In genomic region chr7:140525741-140526140, GRCh38 we compare ENCODE assay signal across 11 cellular contexts. TPM values are rescaled to one million over a fixed set of nuclear protein-coding genes. Genes with fewer than 3 reads are reported as not detected.
DNase-seq lines count a peak whose midpoint lies in the region; ATAC-seq, FAIRE-seq and TF ChIP-seq lines count a peak whose summit lies in the region.
"Had no signal": no experiment of that assay in that cellular context is flagged by ENCODE, and none has a peak within 500 bp of the region (broad histone marks: within the 10 kb centered on the region; RNA-seq: fewer than 3 reads in every experiment).

No MANE protein-coding gene starts in this region.

- H3K27me3 ChIP-seq in PC-3 (ENCODE audit: low read length) (no peaks in the 10 kb centered on the region), astrocyte (ENCODE audit: insufficient read depth, low read length) (no peaks in the 10 kb centered on the region), mesenchymal stem cell (ENCODE audit: control insufficient read depth in 1 of 2, insufficient read depth in 1 of 2, low read length in 2 of 2) (no peaks in the 10 kb centered on the region)

- no peaks in the 10 kb centered on the region for H3K36me3 ChIP-seq in PC-3 (ENCODE audit: low read depth, low read length)
- no peaks in the 10 kb centered on the region for H3K36me3 ChIP-seq in astrocyte (ENCODE audit: insufficient read depth, low read length)
- H3K36me3 ChIP-seq in mesenchymal stem cell (ENCODE audit: control insufficient read depth in 1 of 2, insufficient read depth in 2 of 2, low read depth in 1 of 2, low read length in 2 of 2) = peaks cover 22 to 62% of the 10 kb centered on the region in 2 experiments

- peaks cover 14% of the 10 kb centered on the region for H3K79me1 ChIP-seq in mesenchymal stem cell (replicated peaks; ENCODE audit: low read length, poor library complexity, severe bottlenecking)

- ATAC-seq in GM18909 (IDR thresholded peaks at IDR 0.05; ENCODE audit: poor library complexity, unreplicated experiment) (peak; percentile 52), PC-3 (peak; percentile 92), sciatic nerve (peak; percentile 18), HG03469 (IDR thresholded peaks at IDR 0.05; ENCODE audit: unreplicated experiment) (no peak)

- H2BK15ac ChIP-seq in mesenchymal stem cell (ENCODE audit: low read depth, poor library complexity, severe bottlenecking) = no peak overlapping the region

- peaks cover 15% of the 10 kb centered on the region for H3K4me1 Mint-ChIP-seq in astrocyte (ENCODE audit: low read depth, unreplicated experiment)

- no peaks in the 10 kb centered on the region for H3F3A ChIP-seq in PC-3 (ENCODE audit: low read length, unreplicated experiment)

- no peak overlapping the region for H2BK5ac ChIP-seq in mesenchymal stem cell (ENCODE audit: low read depth, low read length, poor library complexity, severe bottlenecking)

- peaks cover 1% of the 10 kb centered on the region for H3K9me3 Mint-ChIP-seq in astrocyte (ENCODE audit: unreplicated experiment)

- BruUV-seq in PC-3 (replicated peaks; lab: Mats Ljungman, UMichigan) = no TSS peak

- H3K9me3 ChIP-seq in PC-3 (ENCODE audit: low read length) (no peaks in the 10 kb centered on the region), astrocyte (ENCODE audit: insufficient read depth, low read depth, low read length) (no peaks in the 10 kb centered on the region), mesenchymal stem cell (ENCODE audit: control insufficient read depth, low read length) (no peaks in the 10 kb centered on the region)
- H3K9me3 ChIP-seq: spleen had no signal

- peak; percentile 83 for DNase-seq in PC-3
- peak; percentile 76 for DNase-seq in astrocyte (ENCODE audit: low read depth)
- DNase-seq in sciatic nerve (ENCODE audit: low spot score) = no peak
- no peak for DNase-seq in mesenchymal stem cell
- DNase-seq in NCI-H526 (lab: John Stamatoyannopoulos, UW) = no peak
- DNase-seq: NCI-H510A treated with DMSO at 0.1 percent for 48 hours, spleen, trophoblast cell had no signal

- H3K23ac ChIP-seq in mesenchymal stem cell (ENCODE audit: low read length in 2 of 2) = no peak overlapping the region

- no peak for TF ChIP-seq CTCF in PC-3 (conservative IDR thresholded peaks at IDR 0.05; ENCODE audit: low read depth, low read length)
- TF ChIP-seq CTCF in astrocyte (IDR thresholded peaks at IDR 0.05; ENCODE audit: insufficient read depth, low read depth, low read length) = no peak

- CTCF ChIA-PET in PC-3 (lab: Charles Lee) = interaction anchor here (0.5 to 0.6 kb wide), 2 partner anchors 51 to 99 kb away, joined by 3 to 6 read pairs; no protein-coding TSS in a partner anchor

- 81% methylated on average over 9 of the region's 10 CpGs for WGBS in mesenchymal stem cell

- H3K9ac ChIP-seq in PC-3 (ENCODE audit: low read length) (no peak overlapping the region), astrocyte (ENCODE audit: low read length) (no peak overlapping the region), mesenchymal stem cell (ENCODE audit: low read length) (no peak overlapping the region)

- H3K4me2 ChIP-seq in PC-3 (ENCODE audit: low read length) (peak overlapping the region; percentile 48), astrocyte (ENCODE audit: low read length) (no peak overlapping the region), mesenchymal stem cell (ENCODE audit: low read length, poor library complexity, severe bottlenecking) (no peak overlapping the region)

- H4K20me1 ChIP-seq in PC-3 (ENCODE audit: low read length) (no peaks in the 10 kb centered on the region), astrocyte (ENCODE audit: insufficient read depth, low read length) (no peaks in the 10 kb centered on the region)

- H4K8ac ChIP-seq in mesenchymal stem cell (ENCODE audit: low read length) = no peak overlapping the region

- H2AFZ ChIP-seq in PC-3 (ENCODE audit: low read length) (peak overlapping the region; percentile 66), astrocyte (ENCODE audit: low read depth, low read length) (no peak overlapping the region), mesenchymal stem cell (ENCODE audit: low read depth, low read length) (no peak overlapping the region)

- peak overlapping the region; percentile 18 for H3K27ac Mint-ChIP-seq in astrocyte (ENCODE audit: unreplicated experiment)

- no peak overlapping the region for H3K18ac ChIP-seq in mesenchymal stem cell (ENCODE audit: low read depth in 1 of 2, low read length in 2 of 2)

- POLR2A ChIA-PET in PC-3 (lab: Charles Lee; ENCODE audit: unreplicated experiment) = no interaction called here

- H3K4me3 Mint-ChIP-seq in astrocyte (ENCODE audit: unreplicated experiment) = no peak overlapping the region

- H3K27ac ChIP-seq in PC-3 (ENCODE audit: low read length) = peak overlapping the region; percentile 15; the same call in 1 of the 2 replicates
- H3K27ac ChIP-seq in astrocyte (ENCODE audit: low read depth, low read length) = no peak overlapping the region
- no peak overlapping the region for H3K27ac ChIP-seq in mesenchymal stem cell (ENCODE audit: low read length, poor library complexity, severe bottlenecking)

- H2BK120ac ChIP-seq in mesenchymal stem cell (ENCODE audit: low read depth, low read length) = no peak overlapping the region

- H2BK12ac ChIP-seq in mesenchymal stem cell (ENCODE audit: low read length in 2 of 2) = no peak overlapping the region

- FAIRE-seq in astrocyte (lab: Jason Lieb, UNC) = no peak

- intact Hi-C loops in PC-3 (cut with micrococcal nuclease) = no loop called here
- intact Hi-C loops in sciatic nerve (cut with DNase I) = no loop called here

- no peak overlapping the region for H4K91ac ChIP-seq in mesenchymal stem cell (ENCODE audit: low read length)

- H3K4me1 ChIP-seq in PC-3 (ENCODE audit: insufficient read depth, low read length) (peaks cover 18% of the 10 kb centered on the region), astrocyte (ENCODE audit: insufficient read depth, low read length) (peaks cover 10% of the 10 kb centered on the region), mesenchymal stem cell (ENCODE audit: control insufficient read depth, insufficient read depth, low read depth, low read length) (peaks cover 20% of the 10 kb centered on the region)

- H3K4ac ChIP-seq in mesenchymal stem cell (ENCODE audit: low read depth in 1 of 2, low read length in 2 of 2) = no peak overlapping the region

- peaks cover 23% of the 10 kb centered on the region for H3K36me3 Mint-ChIP-seq in astrocyte (ENCODE audit: low read depth, unreplicated experiment)

- no peak overlapping the region for H3K14ac ChIP-seq in mesenchymal stem cell (ENCODE audit: low read length in 2 of 2)

- H3K79me2 ChIP-seq in PC-3 (ENCODE audit: low read length) (no peaks in the 10 kb centered on the region), astrocyte (ENCODE audit: insufficient read depth, low read length) (no peaks in the 10 kb centered on the region)

- H3K27me3 Mint-ChIP-seq in astrocyte (ENCODE audit: low read depth, unreplicated experiment) = no peaks in the 10 kb centered on the region

- H2AK5ac ChIP-seq in mesenchymal stem cell (ENCODE audit: low read length, severe bottlenecking) = no peak overlapping the region

- H3K9me2 ChIP-seq in PC-3 (replicated peaks; ENCODE audit: low read length) = no peaks in the 10 kb centered on the region

- H3K4me3 ChIP-seq in PC-3 (ENCODE audit: low read length) (no peak overlapping the region), astrocyte (ENCODE audit: insufficient read depth, low read depth, low read length) (no peak overlapping the region), mesenchymal stem cell (ENCODE audit: insufficient read depth in 1 of 2, low read depth in 1 of 2, low read length in 2 of 2) (no peak overlapping the region)
- H3K4me3 ChIP-seq: lung, spleen had no signal

RNA-seq across cellular contexts. Expression of gene MKRN1, which starts 46.4 kb away (rescaled TPM):
- total RNA-seq in PC-3 (2014; rRNA removed) (71.9 and 78.5 TPM in 2 replicates), astrocyte (91.7 and 95.7 TPM in 2 replicates), sciatic nerve (113 TPM)
- 80.4 TPM for polyA plus RNA-seq in mesenchymal stem cell (2013, experiment 1 of 2)
- polyA plus RNA-seq in mesenchymal stem cell (2013, experiment 2 of 2) = 73.1 TPM

Comparison
In these comparisons a context has a peak if more than half of its experiments do, and no peak if none do; other contexts are left out.
1. DNase-seq: peak in PC-3 (single experiment) and astrocyte (single experiment); none in sciatic nerve (single experiment), mesenchymal stem cell (single experiment) and NCI-H526 (0 of 2).